ENCODE assay signal across 8 cellular contexts in the genomic region with DNA sequence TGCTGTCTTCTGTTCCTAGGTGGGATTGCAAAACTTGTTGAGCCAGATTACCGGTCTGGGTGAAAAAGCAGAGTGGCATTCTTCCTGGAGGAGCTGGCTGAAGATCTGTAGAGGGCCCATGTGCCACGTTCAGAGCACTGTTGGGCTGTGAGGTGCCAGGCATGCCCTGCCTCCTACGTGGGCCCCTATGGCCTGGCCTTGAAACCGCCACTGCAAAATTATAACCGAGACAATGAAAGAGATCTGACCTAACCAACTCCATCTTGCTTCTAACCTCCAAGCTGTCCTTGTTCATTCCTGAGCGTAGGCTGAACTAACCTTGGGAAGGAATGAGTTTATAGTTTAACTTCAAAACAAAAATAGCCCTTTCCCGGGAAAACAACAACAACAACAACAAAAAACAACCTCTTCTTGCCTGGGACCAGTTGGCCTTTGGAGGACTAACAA. TPM values are rescaled to one million over a fixed set of nuclear protein-coding genes. Genes with fewer than 3 reads are reported as not detected.
DNase-seq lines count a peak whose midpoint lies in the region; ATAC-seq and TF ChIP-seq lines count a peak whose summit lies in the region.

No MANE protein-coding gene starts in this region.

- intact Hi-C loops in naive thymus-derived CD4-positive, alpha-beta T cell (cut with micrococcal nuclease) = loop anchor here (2.0 to 5.0 kb wide), 8 partner anchors 31 to 439 kb away; partner anchors contain the start of genes CFAP92 (in 1 of the 2), COPG1 (in 1 of the 2) and RAB43 (in 1 of the 2)

- peaks cover 0 to 3% (median 0%) of the 10 kb centered on the region in 3 experiments for H3K36me3 ChIP-seq in naive thymus-derived CD4-positive, alpha-beta T cell (ENCODE audit: control insufficient read depth in 2 of 3, insufficient read depth in 3 of 3, low read length in 3 of 3)

- peaks cover 19 to 43% of the 10 kb centered on the region in 2 donors for H3K4me1 ChIP-seq in naive thymus-derived CD4-positive, alpha-beta T cell (ENCODE audit: control insufficient read depth in 2 of 2, insufficient read depth in 2 of 2, low read length in 2 of 2)

- peaks cover 1% of the 10 kb centered on the region for H3K27me3 Mint-ChIP-seq in IgD-negative memory B cell
- H3K27me3 Mint-ChIP-seq in chondrocyte (ENCODE audit: low read depth) = no peaks in the 10 kb centered on the region
- H3K27me3 Mint-ChIP-seq in naive thymus-derived CD4-positive, alpha-beta T cell = peaks cover 0 to 6% (median 0%) of the 10 kb centered on the region in 5 donors

- H3K4me1 Mint-ChIP-seq in IgD-negative memory B cell (peaks cover 17 to 38% (median 22%) of the 10 kb centered on the region in 3 donors), chondrocyte (ENCODE audit: low read depth) (peaks cover 49% of the 10 kb centered on the region)
- peaks cover 40 to 76% (median 69%) of the 10 kb centered on the region in 7 donors for H3K4me1 Mint-ChIP-seq in naive thymus-derived CD4-positive, alpha-beta T cell

- no peak for TF ChIP-seq CTCF in AG04450 (IDR thresholded peaks at IDR 0.05; ENCODE audit: low read depth, low read length)
- TF ChIP-seq CTCF in chondrocyte (IDR thresholded peaks at IDR 0.05) = no peak

- H3K4me3 ChIP-seq in AG04450 (ENCODE audit: low read depth, low read length) = peak overlapping the region; percentile 87
- peak overlapping the region; percentile 74 for H3K4me3 ChIP-seq in naive thymus-derived CD4-positive, alpha-beta T cell (ENCODE audit: low read length)

- POLR2A ChIA-PET in AG04450 (lab: Yijun Ruan, JAX) = interaction anchor here (1.2 to 1.6 kb wide), 2 partner anchors 197 to 227 kb away, joined by 4 to 17 read pairs; partner anchors contain the start of gene RPN1
- POLR2A ChIA-PET in naive thymus-derived CD4-positive, alpha-beta T cell (lab: Charles Lee) = interaction anchor here (0.7 to 7.6 kb wide), 11 partner anchors 10 to 560 kb away, joined by 3 to 46 read pairs (median 4); no protein-coding TSS in a partner anchor

- peaks cover 3% of the 10 kb centered on the region for H3K27me3 ChIP-seq in AG04450 (ENCODE audit: control insufficient read depth, insufficient read depth, low read length)
- no peaks in the 10 kb centered on the region for H3K27me3 ChIP-seq in naive thymus-derived CD4-positive, alpha-beta T cell (ENCODE audit: control insufficient read depth in 2 of 2, insufficient read depth in 2 of 2, low read length in 2 of 2)

- H3K36me3 Mint-ChIP-seq in IgD-negative memory B cell (peaks cover 3% of the 10 kb centered on the region), chondrocyte (ENCODE audit: low read depth) (peaks cover 2% of the 10 kb centered on the region)
- H3K36me3 Mint-ChIP-seq in naive thymus-derived CD4-positive, alpha-beta T cell = peaks cover 0 to 8% (median 0%) of the 10 kb centered on the region in 5 donors

- H3K4me3 Mint-ChIP-seq in IgD-negative memory B cell (peak overlapping the region; percentile 6 to 95 (median 94)), chondrocyte (ENCODE audit: unreplicated experiment) (peak overlapping the region; percentile 85)
- H3K4me3 Mint-ChIP-seq in naive thymus-derived CD4-positive, alpha-beta T cell = peak overlapping the region in 9 of 10 donors; percentile 80 to 98 (median 89)

- H3K9me3 ChIP-seq in AG04450 (ENCODE audit: control insufficient read depth, insufficient read depth, low read length) = no peaks in the 10 kb centered on the region
- no peaks in the 10 kb centered on the region for H3K9me3 ChIP-seq in naive thymus-derived CD4-positive, alpha-beta T cell (ENCODE audit: control insufficient read depth in 2 of 3, low read length in 3 of 3)

- H3K27ac ChIP-seq in AG04450 (ENCODE audit: low read depth, low read length) = peak overlapping the region; percentile 97
- H3K27ac ChIP-seq in naive thymus-derived CD4-positive, alpha-beta T cell (ENCODE audit: low read depth, low read length) = peak overlapping the region; percentile 97

- H3K27ac Mint-ChIP-seq in IgD-negative memory B cell (peak overlapping the region; percentile 82 to 95 (median 93)), chondrocyte (ENCODE audit: unreplicated experiment) (peak overlapping the region; percentile 98)
- peak overlapping the region; percentile 92 to 98 (median 97) for H3K27ac Mint-ChIP-seq in naive thymus-derived CD4-positive, alpha-beta T cell

- no peak for DNase-seq in AG04450 (ENCODE audit: low read depth, low spot score)
- DNase-seq in chondrocyte (ENCODE audit: low spot score) = no peak
- no peak for DNase-seq in naive thymus-derived CD4-positive, alpha-beta T cell
- DNase-seq in DMS53 treated with DMSO at 0.1 percent for 48 hours (lab: John Stamatoyannopoulos, UW; ENCODE audit: unreplicated experiment) = no peak
- DNase-seq in UCSD-AML1 (lab: John Stamatoyannopoulos, UW; ENCODE audit: unreplicated experiment) = no peak
- DNase-seq in dermis blood vessel endothelial cell = no peak

- no peak for ATAC-seq in naive thymus-derived CD4-positive, alpha-beta T cell
- ATAC-seq in GM19035 (IDR thresholded peaks at IDR 0.05; ENCODE audit: unreplicated experiment) = no peak

- CTCF ChIA-PET in AG04450 (lab: Charles Lee) = interaction anchor here (0.5 to 3.4 kb wide), 6 partner anchors 10 to 260 kb away, joined by 3 to 22 read pairs (median 3); no protein-coding TSS in a partner anchor
- CTCF ChIA-PET in naive thymus-derived CD4-positive, alpha-beta T cell (lab: Charles Lee) = interaction anchor here (1.3 to 6.1 kb wide), 7 partner anchors 32 to 371 kb away, joined by 3 to 85 read pairs (median 4); partner anchors contain the start of gene COPG1

- no peaks in the 10 kb centered on the region for H3K9me3 Mint-ChIP-seq in IgD-negative memory B cell
- H3K9me3 Mint-ChIP-seq in chondrocyte (ENCODE audit: low read depth) = no peaks in the 10 kb centered on the region
- peaks cover 0 to 4% (median 0%) of the 10 kb centered on the region in 11 donors for H3K9me3 Mint-ChIP-seq in naive thymus-derived CD4-positive, alpha-beta T cell

RNA-seq across cellular contexts. Expression of gene ACAD9, which starts 1.4 kb away (rescaled TPM):
- polyA plus RNA-seq in AG04450 (2011; rRNA removed) = 31.0 and 35.2 TPM in 2 replicates
- polyA minus RNA-seq in AG04450 (2011; rRNA and poly(A)+ RNA removed) = 33.4 and 45.1 TPM in 2 replicates
- 14.2 TPM for polyA plus RNA-seq in IgD-negative memory B cell
- total RNA-seq in chondrocyte = 33.3 to 45.7 TPM (median 33.9 TPM) in 3 replicates
- 10 to 100 TPM; 40.3 to 74.0 (median 63.0) TPM for total RNA-seq in naive thymus-derived CD4-positive, alpha-beta T cell
- 10 to 100 TPM; 17.1 to 25.1 TPM for polyA plus RNA-seq in naive thymus-derived CD4-positive, alpha-beta T cell
- 47.5 and 51.4 TPM in 2 replicates for total RNA-seq in dermis blood vessel endothelial cell
